In genomic region chr13:27053902-27054595, GRCh38 we compare ENCODE assay signal across 12 cellular contexts.
A peak's percentile ranks its signal among the peaks of the same experiment; 100 is the strongest.
DNase-seq lines count a peak whose midpoint lies in the region; TF ChIP-seq lines count a peak whose summit lies in the region.
"Had no signal": no experiment of that assay in that cellular context is flagged by ENCODE, and none has a peak within 500 bp of the region (broad histone marks: within the 10 kb centered on the region; RNA-seq: fewer than 3 reads in every experiment).

No MANE protein-coding gene starts in this region.

- no peaks in the 10 kb centered on the region for H3K27me3 ChIP-seq in BJ (ENCODE audit: control insufficient read depth, insufficient read depth, low read length)
- H3K27me3 ChIP-seq: sigmoid colon had no signal

- H3K27ac ChIP-seq in mesodermal cell (ENCODE audit: low read depth, low read length, severe bottlenecking) = peak overlapping the region; percentile 23

- H3K4me3 ChIP-seq in BJ (ENCODE audit: low read depth, low read length) (no peak overlapping the region), choroid plexus epithelial cell (ENCODE audit: low read depth, low read length) (no peak overlapping the region), mesodermal cell (ENCODE audit: extremely low read depth, insufficient read depth, low read length, poor library complexity, severe bottlenecking) (no peak overlapping the region)
- H3K4me3 ChIP-seq: sigmoid colon had no signal

- no peaks in the 10 kb centered on the region for H3K9me3 ChIP-seq in mesodermal cell (ENCODE audit: control insufficient read depth, low read length)
- H3K9me3 ChIP-seq: sigmoid colon had no signal

- 86 to 95% methylated on average over 3 to 6 of the region's 6 CpGs for WGBS in mesodermal cell (ENCODE audit: insufficient coverage in 2 of 2), 2 experiments

- POLR2A ChIA-PET in BJ (lab: Charles Lee) = no interaction called here

- H3K36me3 ChIP-seq in BJ (ENCODE audit: control insufficient read depth, insufficient read depth, low read length) = no peaks in the 10 kb centered on the region
- H3K36me3 ChIP-seq in mesodermal cell (ENCODE audit: control insufficient read depth, insufficient read depth, low read length) = peaks cover 6% of the 10 kb centered on the region
- H3K36me3 ChIP-seq: sigmoid colon had no signal

- peaks cover 24% of the 10 kb centered on the region for H3K4me1 ChIP-seq in mesodermal cell (ENCODE audit: control insufficient read depth, insufficient read depth, low read length, poor library complexity, severe bottlenecking)

- DNase-seq in BJ (ENCODE audit: low read depth) (peak; percentile 59), M059J (ENCODE audit: low read depth) (peak; percentile 95), choroid plexus epithelial cell (ENCODE audit: low read depth) (peak; percentile 35), COLO829 (ENCODE audit: low spot score) (no peak), DMS79 treated with DMSO at 0.1 percent for 48 hours (lab: John Stamatoyannopoulos, UW) (no peak), NCI-H1105 treated with DMSO at 0.1 percent for 48 hours (lab: John Stamatoyannopoulos, UW) (no peak), NCI-H524 treated with DMSO at 0.1 percent for 48 hours (lab: John Stamatoyannopoulos, UW) (no peak)
- DNase-seq: activated CD4-positive, alpha-beta T cell treated with anti-CD3 and anti-CD28 coated beads for 4 hours; H7; NCI-H1694 treated with DMSO at 0.1 percent for 48 hours; sigmoid colon had no signal

- CTCF ChIA-PET in BJ (lab: Yijun Ruan, JAX) = interaction anchor here (1.3 kb wide), 1 partner anchor 69 kb away, joined by 5 read pairs; no protein-coding TSS in a partner anchor

- TF ChIP-seq CTCF in BJ (IDR thresholded peaks at IDR 0.05; ENCODE audit: insufficient read depth, low read depth, low read length) (no peak), choroid plexus epithelial cell (conservative IDR thresholded peaks at IDR 0.05; ENCODE audit: low read depth, low read length) (no peak)

Comparison
In these comparisons a context has a peak if more than half of its experiments do, and no peak if none do; other contexts are left out.
1. DNase-seq: peak in BJ (single experiment), M059J (single experiment) and choroid plexus epithelial cell (single experiment); none in COLO829 (single experiment), DMS79 treated with DMSO at 0.1 percent for 48 hours (single experiment), NCI-H1105 treated with DMSO at 0.1 percent for 48 hours (single experiment) and NCI-H524 treated with DMSO at 0.1 percent for 48 hours (single experiment).